In the genomic region with DNA sequence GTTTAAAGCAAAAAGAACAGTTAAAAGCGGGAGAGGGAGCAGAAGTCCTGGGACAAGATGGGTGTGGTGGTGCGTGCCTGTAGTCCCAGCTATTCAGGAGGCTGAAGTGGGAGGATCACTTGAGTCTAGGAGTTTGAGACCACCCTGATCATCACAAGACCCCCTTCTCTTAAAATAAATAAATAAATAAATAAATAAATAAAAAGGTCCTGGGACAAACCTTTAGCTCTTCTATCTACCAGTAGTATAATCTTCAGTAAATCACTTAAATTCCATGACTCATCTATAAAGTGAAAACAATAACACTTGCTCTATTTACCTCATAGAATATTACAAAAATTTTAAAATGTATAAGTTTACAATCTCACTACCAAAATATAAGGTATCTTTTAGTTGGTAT, we compare ENCODE assay signal across 28 cellular contexts. TPM values are rescaled to one million over a fixed set of nuclear protein-coding genes. Genes with fewer than 3 reads are reported as not detected.
"Had no signal": no experiment of that assay in that cellular context is flagged by ENCODE, and none has a peak within 500 bp of the region (broad histone marks: within the 10 kb centered on the region; RNA-seq: fewer than 3 reads in every experiment).

No MANE protein-coding gene starts in this region.

- H3K9me3 ChIP-seq: ascending aorta, body of pancreas had no signal

- H3K27me3 ChIP-seq: ascending aorta, body of pancreas, cardiac muscle cell had no signal

- H3K4me3 Mint-ChIP-seq: activated CD4-positive, alpha-beta T cell treated with anti-CD3 and anti-CD28 coated beads for 36 hours; activated CD8-positive, alpha-beta T cell treated with anti-CD3 and anti-CD28 coated beads for 36 hours; activated naive CD4-positive, alpha-beta T cell treated with anti-CD3 and anti-CD28 coated beads, Interleukin-2, amount 50 U/mL, for 24 hours; activated naive CD8-positive, alpha-beta T cell treated with anti-CD3 and anti-CD28 coated beads, Interleukin-2, amount 50 U/mL, for 24 hours; activated T-cell treated with anti-CD3 and anti-CD28 coated beads, Interleukin-2, amount 50 U/mL, for 72 hours; T-cell had no signal

- H3K27ac ChIP-seq: ascending aorta, body of pancreas, cardiac muscle cell, KMS-11, VCaP had no signal

- H3K9ac ChIP-seq: KMS-11 had no signal

- ATAC-seq: activated CD4-positive, alpha-beta T cell treated with anti-CD3 and anti-CD28 coated beads for 36 hours; activated CD8-positive, alpha-beta T cell treated with anti-CD3 and anti-CD28 coated beads for 36 hours; activated naive CD8-positive, alpha-beta T cell treated with anti-CD3 and anti-CD28 coated beads, Interleukin-2, amount 50 U/mL, for 24 hours; activated T-cell treated with anti-CD3 and anti-CD28 coated beads, Interleukin-2, amount 50 U/mL, for 72 hours; body of pancreas; PC-3; T-cell had no signal

- H3K4me3 ChIP-seq: ascending aorta, body of pancreas, cardiac muscle cell had no signal

- FAIRE-seq: RCC 7860 had no signal

- H3K36me3 Mint-ChIP-seq: T-cell had no signal

- DNase-seq: activated CD4-positive, alpha-beta T cell treated with anti-CD3 and anti-CD28 coated beads for 36 hours; activated CD4-positive, alpha-beta T cell treated with anti-CD3 and anti-CD28 coated beads, Interleukin-2, amount 50 U/mL, for 1 hour; activated CD8-positive, alpha-beta memory T cell treated with anti-CD3 and anti-CD28 coated beads, Interleukin-2, amount 50 U/mL, for 4 hours; activated CD8-positive, alpha-beta T cell treated with anti-CD3 and anti-CD28 coated beads for 36 hours; activated naive CD4-positive, alpha-beta T cell; activated naive CD8-positive, alpha-beta T cell treated with anti-CD3 and anti-CD28 coated beads, Interleukin-2, amount 50 U/mL, for 24 hours; activated T-cell treated with anti-CD3 and anti-CD28 coated beads, Interleukin-2, amount 50 U/mL, for 72 hours; amniotic stem cell; body of pancreas; MM.1S; NCI-H1105 treated with DMSO at 0.1 percent for 48 hours; NCI-H1436 treated with DMSO at 0.1 percent for 48 hours; NCI-H187; NCI-H2081; NCI-H510A treated with DMSO at 0.1 percent for 48 hours; NCI-H69; NK-92 treated with Interleukin-12 subunit alpha and Interleukin-12 subunit beta, amount 100 ng/mL, for 24 hours; PC-3; SIG-M5; T-cell had no signal

- H3K36me3 ChIP-seq: ascending aorta, cardiac muscle cell had no signal

- H3K27me3 Mint-ChIP-seq: activated CD4-positive, alpha-beta T cell treated with anti-CD3 and anti-CD28 coated beads for 36 hours; activated CD8-positive, alpha-beta T cell treated with anti-CD3 and anti-CD28 coated beads for 36 hours; activated naive CD4-positive, alpha-beta T cell treated with anti-CD3 and anti-CD28 coated beads, Interleukin-2, amount 50 U/mL, for 24 hours; activated naive CD8-positive, alpha-beta T cell treated with anti-CD3 and anti-CD28 coated beads, Interleukin-2, amount 50 U/mL, for 24 hours; T-cell had no signal

- H3K27ac Mint-ChIP-seq: activated CD4-positive, alpha-beta T cell treated with anti-CD3 and anti-CD28 coated beads for 36 hours; activated CD8-positive, alpha-beta T cell treated with anti-CD3 and anti-CD28 coated beads for 36 hours; activated naive CD4-positive, alpha-beta T cell treated with anti-CD3 and anti-CD28 coated beads, Interleukin-2, amount 50 U/mL, for 24 hours; activated naive CD8-positive, alpha-beta T cell treated with anti-CD3 and anti-CD28 coated beads, Interleukin-2, amount 50 U/mL, for 24 hours; activated T-cell treated with anti-CD3 and anti-CD28 coated beads, Interleukin-2, amount 50 U/mL, for 72 hours; T-cell had no signal

- H3K4me2 ChIP-seq: KMS-11 had no signal

- H3K9me3 Mint-ChIP-seq: activated CD8-positive, alpha-beta T cell treated with anti-CD3 and anti-CD28 coated beads for 36 hours; activated naive CD4-positive, alpha-beta T cell treated with anti-CD3 and anti-CD28 coated beads, Interleukin-2, amount 50 U/mL, for 24 hours; activated naive CD8-positive, alpha-beta T cell treated with anti-CD3 and anti-CD28 coated beads, Interleukin-2, amount 50 U/mL, for 24 hours; activated T-cell treated with anti-CD3 and anti-CD28 coated beads, Interleukin-2, amount 50 U/mL, for 72 hours; activated T-helper 2 cell treated with anti-CD3 and anti-CD28 coated beads, Interferon-gamma antibody, Interleukin-2, Interleukin-4, amounts not matched to agents 10 μg/mL and 5 μg/mL and 100 μg/mL, durations not matched to agents 14 hours and 24 hours and 36 hours; T-cell had no signal

RNA-seq across cellular contexts. Expression of gene ASIC1, which starts 37.9 kb away (rescaled TPM):
- total RNA-seq: ascending aorta had no signal

RNA-seq across cellular contexts. Expression of gene AQP6, which starts 46.8 kb away (rescaled TPM):
- total RNA-seq: activated CD4-positive, alpha-beta T cell treated with anti-CD3 and anti-CD28 coated beads for 36 hours; activated CD8-positive, alpha-beta T cell treated with anti-CD3 and anti-CD28 coated beads for 36 hours; activated T-cell treated with anti-CD3 and anti-CD28 coated beads, Interleukin-2, amount 50 U/mL, for 72 hours; activated T-helper 2 cell treated with anti-CD3 and anti-CD28 coated beads, Interferon-gamma antibody, Interleukin-2, Interleukin-4, amounts not matched to agents 10 μg/mL and 5 μg/mL and 100 μg/mL, durations not matched to agents 14 hours and 24 hours and 36 hours; ascending aorta; body of pancreas; PC-3; T-cell; T-helper 2 cell treated with Interferon-gamma antibody and Interleukin-4, amounts not matched to agents 100 ng/mL and 5 ng/mL, for 36 hours had no signal

RNA-seq across cellular contexts. Expression of gene AQP5, which starts 57.9 kb away (rescaled TPM):
- total RNA-seq: activated CD4-positive, alpha-beta T cell treated with anti-CD3 and anti-CD28 coated beads for 36 hours; activated CD8-positive, alpha-beta T cell treated with anti-CD3 and anti-CD28 coated beads for 36 hours; activated T-cell treated with anti-CD3 and anti-CD28 coated beads, Interleukin-2, amount 50 U/mL, for 72 hours; activated T-helper 2 cell treated with anti-CD3 and anti-CD28 coated beads, Interferon-gamma antibody, Interleukin-2, Interleukin-4, amounts not matched to agents 10 μg/mL and 5 μg/mL and 100 μg/mL, durations not matched to agents 14 hours and 24 hours and 36 hours; ascending aorta; PC-3; T-cell; T-helper 2 cell treated with Interferon-gamma antibody and Interleukin-4, amounts not matched to agents 100 ng/mL and 5 ng/mL, for 36 hours had no signal
